ENCODE assay signal across 21 cellular contexts in the genomic region with DNA sequence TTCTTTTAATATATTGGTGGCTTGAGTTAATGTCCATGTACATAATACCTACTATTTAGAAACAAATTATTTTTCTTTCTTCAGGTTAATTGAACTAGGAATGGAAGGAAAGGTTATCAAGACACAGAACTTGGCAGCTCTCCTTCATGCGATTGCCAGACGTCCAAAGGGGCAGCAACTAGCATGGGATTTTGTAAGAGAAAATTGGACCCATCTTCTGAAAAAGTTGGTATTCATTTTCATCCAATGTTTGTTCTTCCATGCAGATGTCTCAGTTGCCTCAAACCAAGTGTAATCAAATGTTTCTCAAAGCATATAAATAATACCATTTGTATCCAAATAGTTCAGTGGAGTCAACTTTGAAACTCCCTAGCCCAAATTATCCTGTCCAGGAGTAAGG.
"Had no signal": no experiment of that assay in that cellular context is flagged by ENCODE, and none has a peak within 500 bp of the region (broad histone marks: within the 10 kb centered on the region; RNA-seq: fewer than 3 reads in every experiment).

No MANE protein-coding gene starts in this region.

- ATAC-seq: Panc1, PC-3 had no signal

- DNase-seq: IMR-90; Karpas-422; KG1; MG63; NCI-H1092; NCI-H1417; NCI-H1436 treated with DMSO at 0.1 percent for 48 hours; NCI-H1694; NCI-H187 treated with DMSO at 0.1 percent for 48 hours; NCI-H2029 treated with DMSO at 0.1 percent for 48 hours; NCI-H2171 treated with DMSO at 0.1 percent for 48 hours; NCI-H345; NCI-H524; NCI-H526 treated with DMSO at 0.1 percent for 48 hours; NCI-H748 treated with DMSO at 0.1 percent for 48 hours; NK-92 treated with Interleukin-12 subunit alpha and Interleukin-12 subunit beta, amount 100 ng/mL, for 24 hours; PC-3; SHP77; SK-N-SH; SW 1271 had no signal
